In genomic region chr11:66388746-66389386, GRCh38 we compare ENCODE assay signal across 1 cellular context.
TF ChIP-seq lines count a peak whose summit lies in the region.

No MANE protein-coding gene starts in this region.

TF ChIP-seq in GM23338, 12 proteins besides CTCF, POLR2A, EP300 and RAD21 (continued from another document):
- TF ChIP-seq REST (IDR thresholded peaks at IDR 0.05; ENCODE audit: unreplicated experiment) (no peak), JUNB (IDR thresholded peaks at IDR 0.05; ENCODE audit: unreplicated experiment) (no peak), EZH2phosphoT487 (IDR thresholded peaks at IDR 0.05; ENCODE audit: unreplicated experiment) (no peak), NANOG (IDR thresholded peaks at IDR 0.05; ENCODE audit: borderline replicate concordance) (no peak)
